ENCODE assay signal across 38 cellular contexts in genomic region chr2:164439235-164439634, GRCh38.
"Had no signal": no experiment of that assay in that cellular context is flagged by ENCODE, and none has a peak within 500 bp of the region (broad histone marks: within the 10 kb centered on the region; RNA-seq: fewer than 3 reads in every experiment).

No MANE protein-coding gene starts in this region.

- H3K4me3 Mint-ChIP-seq: activated CD4-positive, alpha-beta memory T cell treated with anti-CD3 and anti-CD28 coated beads, Interleukin-2, amount 10 ng/mL, durations not matched to agents 7 days and 5 days; activated CD4-positive, alpha-beta T cell treated with anti-CD3 and anti-CD28 coated beads for 36 hours; activated CD4-positive, alpha-beta T cell treated with anti-CD3 and anti-CD28 coated beads, Interleukin-2, amount 10 ng/mL, durations not matched to agents 7 days and 5 days; activated CD8-positive, alpha-beta memory T cell treated with anti-CD3 and anti-CD28 coated beads, Interleukin-2, amount 10 ng/mL, durations not matched to agents 7 days and 5 days; activated CD8-positive, alpha-beta T cell treated with anti-CD3 and anti-CD28 coated beads, Interleukin-2, amount 10 ng/mL, durations not matched to agents 7 days and 5 days; activated naive CD4-positive, alpha-beta T cell treated with anti-CD3 and anti-CD28 coated beads for 36 hours; activated naive CD4-positive, alpha-beta T cell treated with anti-CD3 and anti-CD28 coated beads, Interleukin-2, amount 50 U/mL, for 24 hours; activated naive CD8-positive, alpha-beta T cell; activated naive CD8-positive, alpha-beta T cell treated with anti-CD3 and anti-CD28 coated beads, Interleukin-2, amount 10 ng/mL, durations not matched to agents 7 days and 5 days; activated naive CD8-positive, alpha-beta T cell treated with anti-CD3 and anti-CD28 coated beads, Interleukin-2, amount 50 U/mL, for 24 hours; activated T-cell treated with anti-CD3 and anti-CD28 coated beads, Interleukin-2, amount 50 U/mL, for 24 hours; activated T-cell treated with anti-CD3 and anti-CD28 coated beads, Interleukin-2, amount 50 U/mL, for 72 hours; activated T-helper 1 cell treated with anti-CD3 and anti-CD28 coated beads, Interleukin-12 subunit alpha, Interleukin-12 subunit beta, Interleukin-2, Interleukin-4 antibody, amounts not matched to agents 30 ng/mL and 10 ng/mL and 1 ng/mL, durations not matched to agents 14 hours and 24 hours and 36 hours; activated T-helper 17 cell treated with anti-CD3 and anti-CD28 coated beads, Interleukin-2, amount 50 U/mL, for 72 hours; brain; central memory CD8-positive, alpha-beta T cell; T-helper 17 cell; WTC11 had no signal

- H3K4me1 Mint-ChIP-seq: activated CD4-positive, alpha-beta memory T cell treated with anti-CD3 and anti-CD28 coated beads, Interleukin-2, amount 10 ng/mL, durations not matched to agents 7 days and 5 days; activated CD4-positive, alpha-beta T cell treated with anti-CD3 and anti-CD28 coated beads for 36 hours; activated CD4-positive, alpha-beta T cell treated with anti-CD3 and anti-CD28 coated beads, Interleukin-2, amount 10 ng/mL, durations not matched to agents 7 days and 5 days; activated CD8-positive, alpha-beta memory T cell treated with anti-CD3 and anti-CD28 coated beads, Interleukin-2, amount 10 ng/mL, durations not matched to agents 7 days and 5 days; activated naive CD4-positive, alpha-beta T cell treated with anti-CD3 and anti-CD28 coated beads, Interleukin-2, amount 50 U/mL, for 24 hours; activated naive CD8-positive, alpha-beta T cell treated with anti-CD3 and anti-CD28 coated beads, Interleukin-2, amount 10 ng/mL, durations not matched to agents 7 days and 5 days; activated naive CD8-positive, alpha-beta T cell treated with anti-CD3 and anti-CD28 coated beads, Interleukin-2, amount 50 U/mL, for 24 hours; activated T-helper 17 cell treated with anti-CD3 and anti-CD28 coated beads, Interleukin-2, amount 50 U/mL, for 72 hours; central memory CD8-positive, alpha-beta T cell; T-helper 17 cell had no signal

- DNase-seq: activated CD4-positive, alpha-beta memory T cell treated with anti-CD3 and anti-CD28 coated beads, Interleukin-2, amount 10 ng/mL, durations not matched to agents 7 days and 5 days; activated CD4-positive, alpha-beta T cell treated with anti-CD3 and anti-CD28 coated beads for 1 hour; activated CD4-positive, alpha-beta T cell treated with anti-CD3 and anti-CD28 coated beads for 36 hours; activated CD4-positive, alpha-beta T cell treated with anti-CD3 and anti-CD28 coated beads for 48 hours; activated CD4-positive, alpha-beta T cell treated with anti-CD3 and anti-CD28 coated beads, Interleukin-2, amount 10 ng/mL, durations not matched to agents 7 days and 5 days; activated CD4-positive, alpha-beta T cell treated with anti-CD3 and anti-CD28 coated beads, Interleukin-2, amount 50 U/mL, for 48 hours; activated CD4-positive, CD25-positive, alpha-beta regulatory T cell; activated CD8-positive, alpha-beta memory T cell treated with anti-CD3 and anti-CD28 coated beads for 24 hours; activated CD8-positive, alpha-beta memory T cell treated with anti-CD3 and anti-CD28 coated beads, Interleukin-2, amount 10 ng/mL, durations not matched to agents 7 days and 5 days; activated CD8-positive, alpha-beta memory T cell treated with anti-CD3 and anti-CD28 coated beads, Interleukin-2, amount 50 U/mL, for 48 hours; activated CD8-positive, alpha-beta T cell treated with anti-CD3 and anti-CD28 coated beads, Interleukin-2, amount 10 ng/mL, durations not matched to agents 7 days and 5 days; activated effector memory CD4-positive, alpha-beta T cell treated with anti-CD3 and anti-CD28 coated beads, Interleukin-2, amount 50 U/mL, for 16 hours; activated gamma-delta T cell treated with Interleukin-2 at 50 U/mL for 16 hours; activated naive CD4-positive, alpha-beta T cell; activated naive CD4-positive, alpha-beta T cell treated with anti-CD3 and anti-CD28 coated beads for 36 hours; activated naive CD8-positive, alpha-beta T cell treated with anti-CD3 and anti-CD28 coated beads, Interleukin-2, amount 10 ng/mL, durations not matched to agents 7 days and 5 days; activated naive CD8-positive, alpha-beta T cell treated with anti-CD3 and anti-CD28 coated beads, Interleukin-2, amount 50 U/mL, for 24 hours; activated T-cell treated with anti-CD3 and anti-CD28 coated beads, Interleukin-2, amount 50 U/mL, for 24 hours; activated T-cell treated with anti-CD3 and anti-CD28 coated beads, Interleukin-2, amount 50 U/mL, for 72 hours; amygdala; anterior cingulate cortex; caudate nucleus; cerebellar nuclear complex; T-helper 17 cell; T1000; WERI-Rb-1 had no signal

- H3K27me3 ChIP-seq: ascending aorta, cardiac muscle cell had no signal

- H3K36me3 ChIP-seq: ascending aorta, cardiac muscle cell, WERI-Rb-1 had no signal

- H3K9me3 Mint-ChIP-seq: activated CD4-positive, alpha-beta memory T cell treated with anti-CD3 and anti-CD28 coated beads, Interleukin-2, amount 10 ng/mL, durations not matched to agents 7 days and 5 days; activated CD4-positive, alpha-beta T cell treated with anti-CD3 and anti-CD28 coated beads, Interleukin-2, amount 10 ng/mL, durations not matched to agents 7 days and 5 days; activated naive CD4-positive, alpha-beta T cell treated with anti-CD3 and anti-CD28 coated beads for 36 hours; activated naive CD8-positive, alpha-beta T cell treated with anti-CD3 and anti-CD28 coated beads, Interleukin-2, amount 10 ng/mL, durations not matched to agents 7 days and 5 days; activated naive CD8-positive, alpha-beta T cell treated with anti-CD3 and anti-CD28 coated beads, Interleukin-2, amount 50 U/mL, for 24 hours; activated T-cell treated with anti-CD3 and anti-CD28 coated beads, Interleukin-2, amount 50 U/mL, for 24 hours; activated T-helper 1 cell treated with anti-CD3 and anti-CD28 coated beads, Interleukin-12 subunit alpha, Interleukin-12 subunit beta, Interleukin-2, Interleukin-4 antibody, amounts not matched to agents 30 ng/mL and 10 ng/mL and 1 ng/mL, durations not matched to agents 14 hours and 24 hours and 36 hours; brain; WTC11 had no signal

- H3K36me3 Mint-ChIP-seq: activated CD8-positive, alpha-beta memory T cell treated with anti-CD3 and anti-CD28 coated beads, Interleukin-2, amount 10 ng/mL, durations not matched to agents 7 days and 5 days; activated naive CD4-positive, alpha-beta T cell treated with anti-CD3 and anti-CD28 coated beads, Interleukin-2, amount 50 U/mL, for 24 hours; activated naive CD8-positive, alpha-beta T cell; activated naive CD8-positive, alpha-beta T cell treated with anti-CD3 and anti-CD28 coated beads, Interleukin-2, amount 10 ng/mL, durations not matched to agents 7 days and 5 days; brain; WTC11 had no signal

- H3K4me1 ChIP-seq: ascending aorta had no signal

- H3K9me3 ChIP-seq: ascending aorta had no signal

- H3K4me3 ChIP-seq: ascending aorta, cardiac muscle cell had no signal

- H3K27ac ChIP-seq: ascending aorta, cardiac muscle cell, WERI-Rb-1 had no signal

- H3K27me3 Mint-ChIP-seq: activated CD4-positive, alpha-beta memory T cell treated with anti-CD3 and anti-CD28 coated beads, Interleukin-2, amount 10 ng/mL, durations not matched to agents 7 days and 5 days; activated CD4-positive, alpha-beta T cell treated with anti-CD3 and anti-CD28 coated beads for 36 hours; activated CD4-positive, alpha-beta T cell treated with anti-CD3 and anti-CD28 coated beads, Interleukin-2, amount 10 ng/mL, durations not matched to agents 7 days and 5 days; activated CD8-positive, alpha-beta memory T cell treated with anti-CD3 and anti-CD28 coated beads, Interleukin-2, amount 10 ng/mL, durations not matched to agents 7 days and 5 days; activated naive CD4-positive, alpha-beta T cell treated with anti-CD3 and anti-CD28 coated beads, Interleukin-2, amount 50 U/mL, for 24 hours; activated naive CD8-positive, alpha-beta T cell; activated naive CD8-positive, alpha-beta T cell treated with anti-CD3 and anti-CD28 coated beads, Interleukin-2, amount 10 ng/mL, durations not matched to agents 7 days and 5 days; activated naive CD8-positive, alpha-beta T cell treated with anti-CD3 and anti-CD28 coated beads, Interleukin-2, amount 50 U/mL, for 24 hours; activated T-cell treated with anti-CD3 and anti-CD28 coated beads, Interleukin-2, amount 50 U/mL, for 24 hours; activated T-helper 17 cell treated with anti-CD3 and anti-CD28 coated beads, Interleukin-2, amount 50 U/mL, for 72 hours; central memory CD8-positive, alpha-beta T cell; T-helper 17 cell had no signal

- FAIRE-seq: bronchial epithelial cell, TTC549 had no signal

- ATAC-seq: activated CD4-positive, alpha-beta T cell treated with anti-CD3 and anti-CD28 coated beads for 36 hours; activated CD4-positive, CD25-positive, alpha-beta regulatory T cell treated with anti-CD3 and anti-CD28 coated beads, Interleukin-2, amount 50 U/mL, for 24 hours; activated CD8-positive, alpha-beta memory T cell treated with anti-CD3 and anti-CD28 coated beads, Interleukin-2, amount 10 ng/mL, durations not matched to agents 7 days and 5 days; activated CD8-positive, alpha-beta T cell treated with anti-CD3 and anti-CD28 coated beads, Interleukin-2, amount 10 ng/mL, durations not matched to agents 7 days and 5 days; activated naive CD8-positive, alpha-beta T cell treated with anti-CD3 and anti-CD28 coated beads, Interleukin-2, amount 50 U/mL, for 24 hours; activated T-cell treated with anti-CD3 and anti-CD28 coated beads, Interleukin-2, amount 50 U/mL, for 72 hours; activated T-helper 17 cell treated with anti-CD3 and anti-CD28 coated beads, Interleukin-2, amount 50 U/mL, for 72 hours; T-helper 17 cell had no signal
